In genomic region chr10:76176166-76176550, GRCh38 we compare ENCODE assay signal across 20 cellular contexts.
"Had no signal": no experiment of that assay in that cellular context is flagged by ENCODE, and none has a peak within 500 bp of the region (broad histone marks: within the 10 kb centered on the region; RNA-seq: fewer than 3 reads in every experiment).

No MANE protein-coding gene starts in this region.

- H3K27ac Mint-ChIP-seq: dendritic cell treated with granulocyte-macrophage colony-stimulating factor and Interleukin-4, amounts not matched to agents 40 ng/mL and 50 ng/mL, for 4 days; effector memory CD8-positive, alpha-beta T cell; endodermal cell; mesothelial cell of epicardium; naive B cell had no signal

- H3K9me3 ChIP-seq: colonic mucosa, gastroesophageal sphincter, heart left ventricle, left lung, lower lobe of right lung, mucosa of descending colon had no signal

- H3K4me3 ChIP-seq: colonic mucosa, gastroesophageal sphincter, heart left ventricle, left lung, lower lobe of right lung, mucosa of descending colon had no signal

- DNase-seq: colonic mucosa; cortex of kidney; effector CD8-positive, alpha-beta T cell; effector memory CD8-positive, alpha-beta T cell; erythroblast; foreskin keratinocyte; heart left ventricle; hippocampal formation; left cardiac atrium; left lung; lower lobe of right lung; mesenchymal stem cell; mucosa of descending colon; naive B cell had no signal

- H3K36me3 ChIP-seq: colonic mucosa, gastroesophageal sphincter, heart left ventricle, left lung, lower lobe of right lung had no signal

- H3K27ac ChIP-seq: colonic mucosa, epithelial cell of prostate, foreskin keratinocyte, gastroesophageal sphincter, heart left ventricle, left lung, lower lobe of right lung had no signal

- H3K4me1 ChIP-seq: colonic mucosa, foreskin keratinocyte, gastroesophageal sphincter, left lung, lower lobe of right lung had no signal

- ATAC-seq: effector memory CD8-positive, alpha-beta T cell; esophagus mucosa; foreskin keratinocyte; gastroesophageal sphincter; left lung; lower lobe of right lung; mucosa of descending colon had no signal

- H3K36me3 Mint-ChIP-seq: naive B cell had no signal

- H3K27me3 ChIP-seq: colonic mucosa, foreskin keratinocyte, gastroesophageal sphincter, heart left ventricle, left lung had no signal

- H3K27me3 Mint-ChIP-seq: dendritic cell treated with granulocyte-macrophage colony-stimulating factor and Interleukin-4, amounts not matched to agents 40 ng/mL and 50 ng/mL, for 4 days; effector memory CD8-positive, alpha-beta T cell; naive B cell had no signal

- H3K9me3 Mint-ChIP-seq: dendritic cell treated with granulocyte-macrophage colony-stimulating factor and Interleukin-4, amounts not matched to agents 40 ng/mL and 50 ng/mL, for 4 days; endodermal cell had no signal

- H3K4me1 Mint-ChIP-seq: naive B cell had no signal

- H3K4me3 Mint-ChIP-seq: dendritic cell treated with granulocyte-macrophage colony-stimulating factor and Interleukin-4, amounts not matched to agents 40 ng/mL and 50 ng/mL, for 4 days; effector memory CD8-positive, alpha-beta T cell; endodermal cell; mesothelial cell of epicardium; naive B cell had no signal
